Comparison of ENCODE assay signal across 8 cellular contexts in the genomic region with DNA sequence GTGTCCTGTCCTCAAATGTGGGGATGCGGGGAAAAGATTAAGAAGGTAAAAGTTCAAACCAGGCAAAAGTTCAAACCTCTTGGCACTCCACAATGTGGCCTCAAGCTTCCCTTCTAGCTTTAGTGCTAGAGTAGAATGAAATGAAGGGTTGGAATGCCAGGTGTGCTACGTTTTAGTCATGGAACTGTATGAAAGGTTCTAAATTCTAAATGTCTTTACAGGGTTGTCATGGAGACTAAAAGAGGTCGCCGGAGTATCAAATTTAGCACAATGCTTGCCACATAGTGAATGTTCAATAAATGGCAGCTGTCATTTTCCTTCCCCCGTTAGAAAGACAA. TPM values are rescaled to one million over a fixed set of nuclear protein-coding genes. Genes with fewer than 3 reads are reported as not detected.
DNase-seq lines count a peak whose midpoint lies in the region; ATAC-seq and TF ChIP-seq lines count a peak whose summit lies in the region.

No MANE protein-coding gene starts in this region.

- H3K27me3 ChIP-seq in right atrium auricular region (no peaks in the 10 kb centered on the region), HAP-1 (ENCODE audit: low read depth) (peaks cover 7% of the 10 kb centered on the region; the same call in 1 of the 2 replicates)

- no peak for ATAC-seq in activated CD4-positive, CD25-positive, alpha-beta regulatory T cell treated with anti-CD3 and anti-CD28 coated beads, Interleukin-2, amount 50 U/mL, for 24 hours

- TF ChIP-seq CTCF in right atrium auricular region (IDR thresholded peaks at IDR 0.05) (no peak), choroid plexus epithelial cell (conservative IDR thresholded peaks at IDR 0.05; ENCODE audit: low read depth, low read length) (no peak)

- DNase-seq in right atrium auricular region (ENCODE audit: low spot score) (no peak), cardiac septum (ENCODE audit: low spot score) (no peak), choroid plexus epithelial cell (ENCODE audit: low read depth) (no peak), myocyte (ENCODE audit: low read depth) (peak; percentile 2), NCI-H1694 treated with DMSO at 0.1 percent for 48 hours (lab: John Stamatoyannopoulos, UW) (no peak), retina (no peak), HAP-1 (ENCODE audit: low spot score in 2 of 2) (no peak)

- H3K4me3 ChIP-seq in right atrium auricular region = peak overlapping the region; percentile 41 to 58
- peak overlapping the region; percentile 71 for H3K4me3 ChIP-seq in choroid plexus epithelial cell (ENCODE audit: low read depth, low read length)
- no peak overlapping the region for H3K4me3 ChIP-seq in HAP-1

- H3K9me3 ChIP-seq in right atrium auricular region = no peaks in the 10 kb centered on the region
- no peaks in the 10 kb centered on the region for H3K9me3 ChIP-seq in HAP-1

- in situ Hi-C loops in HAP-1 (cut with MboI; ENCODE audit: low sequenced_read_pairs) = loop anchor here (5.0 kb wide), 1 partner anchor 131 kb away; a partner anchor contains a TSS

- H3K4me1 ChIP-seq in right atrium auricular region (peaks cover 0 to 33% of the 10 kb centered on the region in 2 donors), HAP-1 (peaks cover 4% of the 10 kb centered on the region)

- H3K27ac ChIP-seq in right atrium auricular region = peak overlapping the region; percentile 58 to 73

- H3K36me3 ChIP-seq in right atrium auricular region (no peaks in the 10 kb centered on the region), HAP-1 (replicated peaks) (no peaks in the 10 kb centered on the region)

- intact Hi-C loops in cardiac septum (cut with DNase I) = loop anchor here (1.0 to 10.0 kb wide), 4 partner anchors 130 to 280 kb away; a partner anchor contains a TSS

RNA-seq across cellular contexts. Expression of a gene that starts 57.2 kb away (rescaled TPM):
- 10 to 100 TPM in 1 of 2 donors, 1 to 10 TPM in 1; 9.0 to 10.9 TPM for total RNA-seq in right atrium auricular region
- total RNA-seq in cardiac septum = 3.4 TPM
- total RNA-seq in myocyte = 16.7 and 18.0 TPM in 2 replicates
- 9.7 TPM for polyA plus RNA-seq in myocyte (2012)
